18 cellular contexts compared by ENCODE assay signal in genomic region chr2:43511199-43511598, GRCh38.
"Had no signal": no experiment of that assay in that cellular context is flagged by ENCODE, and none has a peak within 500 bp of the region (broad histone marks: within the 10 kb centered on the region; RNA-seq: fewer than 3 reads in every experiment).

No MANE protein-coding gene starts in this region.

- H3K4me3 Mint-ChIP-seq: naive thymus-derived CD8-positive, alpha-beta T cell; stimulated activated memory B cell treated with anti-CD40 and anti-IgM and Interleukin-4, amounts not matched to agents 10 μg/mL and 1 μg/mL and 100 μg/mL, for 72 hours; stimulated activated naive CD8-positive, alpha-beta T cell treated with anti-CD3 and anti-CD28 coated beads, Interleukin-15, Interleukin-2, amounts not matched to agents 100 ng/mL and 50 ng/mL, for 24 hours had no signal

- H3K9me3 ChIP-seq: heart left ventricle, mucosa of descending colon, right atrium auricular region, sigmoid colon, tibial nerve, upper lobe of right lung, vagina had no signal

- H3K9me3 Mint-ChIP-seq: naive thymus-derived CD8-positive, alpha-beta T cell; stimulated activated memory B cell treated with anti-CD40 and anti-IgM and Interleukin-4, amounts not matched to agents 10 μg/mL and 1 μg/mL and 100 μg/mL, for 72 hours; stimulated activated naive CD8-positive, alpha-beta T cell treated with anti-CD3 and anti-CD28 coated beads, Interleukin-15, Interleukin-2, amounts not matched to agents 100 ng/mL and 50 ng/mL, for 24 hours had no signal

- DNase-seq: cortex of kidney; dorsolateral prefrontal cortex; effector CD8-positive, alpha-beta T cell; heart left ventricle; hippocampal formation; kidney glomerular epithelial cell; mucosa of descending colon; naive thymus-derived CD8-positive, alpha-beta T cell; posterior cingulate gyrus; sigmoid colon; upper lobe of right lung had no signal

- H3K4me3 ChIP-seq: dorsolateral prefrontal cortex, heart left ventricle, mucosa of descending colon, right atrium auricular region, sigmoid colon, skin epidermis, tibial nerve, upper lobe of right lung, vagina had no signal

- H3K27me3 Mint-ChIP-seq: naive thymus-derived CD8-positive, alpha-beta T cell; stimulated activated memory B cell treated with anti-CD40 and anti-IgM and Interleukin-4, amounts not matched to agents 10 μg/mL and 1 μg/mL and 100 μg/mL, for 72 hours; stimulated activated naive CD8-positive, alpha-beta T cell treated with anti-CD3 and anti-CD28 coated beads, Interleukin-15, Interleukin-2, amounts not matched to agents 100 ng/mL and 50 ng/mL, for 24 hours had no signal

- H3K27ac Mint-ChIP-seq: naive thymus-derived CD8-positive, alpha-beta T cell; stimulated activated memory B cell treated with anti-CD40 and anti-IgM and Interleukin-4, amounts not matched to agents 10 μg/mL and 1 μg/mL and 100 μg/mL, for 72 hours; stimulated activated naive CD8-positive, alpha-beta T cell treated with anti-CD3 and anti-CD28 coated beads, Interleukin-15, Interleukin-2, amounts not matched to agents 100 ng/mL and 50 ng/mL, for 24 hours had no signal

- H3K27me3 ChIP-seq: dorsolateral prefrontal cortex, heart left ventricle, right atrium auricular region, sigmoid colon, tibial nerve, upper lobe of right lung, vagina had no signal

- ATAC-seq: esophagus mucosa; mucosa of descending colon; naive thymus-derived CD8-positive, alpha-beta T cell; stimulated activated memory B cell treated with anti-CD40 and anti-IgM and Interleukin-4, amounts not matched to agents 10 μg/mL and 1 μg/mL and 100 μg/mL, for 72 hours; upper lobe of right lung had no signal

- H3K27ac ChIP-seq: dorsolateral prefrontal cortex, skin epidermis, tibial nerve, upper lobe of right lung, vagina had no signal

- H3K36me3 ChIP-seq: right atrium auricular region, vagina had no signal
